Comparison of ENCODE assay signal across 1 cellular context in genomic region chr4:1195109-1195671, GRCh38.
TF ChIP-seq lines count a peak whose summit lies in the region.

No MANE protein-coding gene starts in this region.

TF ChIP-seq in HepG2, 621 proteins besides CTCF, POLR2A, EP300 and RAD21 (continued from another document):
- TF ChIP-seq ZNF609 (CRISPR knock-in tag; IDR thresholded peaks at IDR 0.05; ENCODE audit: borderline replicate concordance) (no peak), NFIC (IDR thresholded peaks at IDR 0.05; ENCODE audit: low read length) (no peak), ZNF432 (CRISPR knock-in tag; IDR thresholded peaks at IDR 0.05; ENCODE audit: borderline replicate concordance) (no peak), ZC3H13 (CRISPR knock-in tag; IDR thresholded peaks at IDR 0.05) (0 out of 2 replicates have a peak, but pooled peaks have one; percentile 6), AGO2 (optimal IDR thresholded peaks at IDR 0.05; ENCODE audit: low read depth, low read length) (peak; percentile 94)
